ENCODE assay signal across 8 cellular contexts in the genomic region with DNA sequence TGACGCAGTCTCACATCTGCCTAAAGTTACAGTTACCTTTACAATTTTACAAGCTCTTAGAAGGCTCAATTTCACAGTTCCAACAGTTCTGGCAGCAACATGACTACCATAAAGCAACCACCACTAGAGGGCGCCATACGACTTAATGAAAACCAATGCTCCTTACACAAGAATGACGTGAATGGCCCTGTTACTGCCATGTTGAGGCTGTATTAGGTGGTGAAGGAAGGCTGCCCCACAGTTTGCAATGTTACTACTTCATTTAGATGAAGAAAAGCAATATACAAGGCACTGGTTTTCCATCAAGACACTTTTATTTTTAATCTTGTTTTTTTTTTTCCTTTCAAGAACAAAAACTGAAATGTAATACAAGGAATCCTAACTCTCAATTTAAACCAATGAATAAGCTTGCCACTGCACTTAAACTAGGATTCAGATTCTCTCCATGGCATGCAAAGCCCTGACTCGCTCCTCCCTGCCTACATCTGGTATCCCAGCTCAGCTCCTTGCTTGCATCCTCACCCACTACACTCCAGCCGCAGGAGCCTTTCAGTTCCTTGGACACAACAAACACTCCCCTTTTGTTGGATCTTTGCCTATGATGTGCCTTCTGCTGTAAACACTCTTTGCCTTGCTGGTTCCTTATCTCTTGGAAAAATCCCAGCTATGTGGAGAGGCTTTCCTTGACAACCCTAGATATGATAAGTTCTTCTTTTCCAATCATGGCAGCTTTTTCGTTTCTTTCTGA.
DNase-seq lines count a peak whose midpoint lies in the region; ATAC-seq and TF ChIP-seq lines count a peak whose summit lies in the region.

No MANE protein-coding gene starts in this region.

- DNase-seq in EL: peak; percentile 78
- DNase-seq in KG1 (lab: John Stamatoyannopoulos, UW): peak; percentile 50
- peak; percentile 59 for DNase-seq in Panc1 (ENCODE audit: low read depth, low spot score)
- DNase-seq in activated T-cell treated with anti-CD3 and anti-CD28 coated beads, Interleukin-2, amount 50 U/mL, for 4 hours: peak; percentile 56
- DNase-seq in fibroblast of the aortic adventitia (ENCODE audit: low read depth): peak; percentile 86
- DNase-seq in superior temporal gyrus (ENCODE audit: extremely low spot score): peak; percentile 90

- no peaks in the 10 kb centered on the region for H3K27me3 Mint-ChIP-seq in activated T-cell treated with anti-CD3 and anti-CD28 coated beads, Interleukin-2, amount 50 U/mL, for 4 hours (ENCODE audit: low read depth)

- no peak overlapping the region for H3K4me3 ChIP-seq in Panc1 (ENCODE audit: low read depth in 2 of 2, low read length in 2 of 2)
- no peak overlapping the region for H3K4me3 ChIP-seq in fibroblast of the aortic adventitia (ENCODE audit: low read depth, low read length)
- no peak overlapping the region for H3K4me3 ChIP-seq in neutrophil (ENCODE audit: low read depth in 1 of 2, low read length in 1 of 2)

- no peaks in the 10 kb centered on the region for H3K36me3 ChIP-seq in Panc1 (ENCODE audit: control insufficient read depth, insufficient read depth, low read length)
- H3K36me3 ChIP-seq in neutrophil: no peaks in the 10 kb centered on the region

- intact Hi-C loops in Panc1 (cut with micrococcal nuclease; ENCODE audit: unreplicated experiment): no loop called here

- CTCF ChIA-PET in Panc1 (lab: Charles Lee): interaction anchor here (0.7 kb wide), 1 partner anchor 540 kb away, joined by 4 read pairs; no protein-coding TSS in a partner anchor

- no peak overlapping the region for H3K4me3 Mint-ChIP-seq in activated T-cell treated with anti-CD3 and anti-CD28 coated beads, Interleukin-2, amount 50 U/mL, for 4 hours

- BruUV-seq in Panc1 (replicated peaks; lab: Mats Ljungman, UMichigan): no TSS peak

- no peaks in the 10 kb centered on the region for H3K27me3 ChIP-seq in Panc1 (ENCODE audit: control insufficient read depth, insufficient read depth, low read length)
- H3K27me3 ChIP-seq in neutrophil: no peaks in the 10 kb centered on the region

- H3K9me3 ChIP-seq in Panc1 (ENCODE audit: control insufficient read depth, insufficient read depth, low read depth, low read length) (no peaks in the 10 kb centered on the region), neutrophil (no peaks in the 10 kb centered on the region)

- H3K36me3 Mint-ChIP-seq in activated T-cell treated with anti-CD3 and anti-CD28 coated beads, Interleukin-2, amount 50 U/mL, for 4 hours (ENCODE audit: insufficient read depth): no peaks in the 10 kb centered on the region

- no peak overlapping the region for H3K27ac ChIP-seq in Panc1 (ENCODE audit: low read length)
- H3K27ac ChIP-seq in neutrophil: no peak overlapping the region

- H3K4me1 Mint-ChIP-seq in activated T-cell treated with anti-CD3 and anti-CD28 coated beads, Interleukin-2, amount 50 U/mL, for 4 hours (ENCODE audit: low read depth): peaks cover 2% of the 10 kb centered on the region

- ATAC-seq in GM21737 (IDR thresholded peaks at IDR 0.05; ENCODE audit: unreplicated experiment): peak; percentile 92
- ATAC-seq in Panc1: peak; percentile 91
- ATAC-seq in activated T-cell treated with anti-CD3 and anti-CD28 coated beads, Interleukin-2, amount 50 U/mL, for 4 hours: peak; percentile 53 to 56

- H3K9me3 Mint-ChIP-seq in activated T-cell treated with anti-CD3 and anti-CD28 coated beads, Interleukin-2, amount 50 U/mL, for 4 hours: no peaks in the 10 kb centered on the region

- TF ChIP-seq CTCF in Panc1 (IDR thresholded peaks at IDR 0.05) (peak; percentile 75), fibroblast of the aortic adventitia (IDR thresholded peaks at IDR 0.05; ENCODE audit: insufficient read depth, low read length) (peak; percentile 68), neutrophil (IDR thresholded peaks at IDR 0.05) (peak; percentile 74)

- POLR2A ChIA-PET in Panc1 (lab: Charles Lee): no interaction called here

- in situ Hi-C loops in Panc1 (cut with HindIII; ENCODE audit: low pct_unique_long_range_greater_than_20kb, low sequenced_read_pairs): no loop called here

- H3K4me1 ChIP-seq in Panc1 (ENCODE audit: control insufficient read depth, insufficient read depth, low read length) (no peaks in the 10 kb centered on the region), neutrophil (ENCODE audit: control insufficient read depth in 1 of 2, insufficient read depth in 1 of 2, low read depth in 1 of 2, low read length in 1 of 2) (peaks cover 10 to 12% of the 10 kb centered on the region in 2 experiments)
